ENCODE assay signal across 2 cellular contexts in the genomic region with DNA sequence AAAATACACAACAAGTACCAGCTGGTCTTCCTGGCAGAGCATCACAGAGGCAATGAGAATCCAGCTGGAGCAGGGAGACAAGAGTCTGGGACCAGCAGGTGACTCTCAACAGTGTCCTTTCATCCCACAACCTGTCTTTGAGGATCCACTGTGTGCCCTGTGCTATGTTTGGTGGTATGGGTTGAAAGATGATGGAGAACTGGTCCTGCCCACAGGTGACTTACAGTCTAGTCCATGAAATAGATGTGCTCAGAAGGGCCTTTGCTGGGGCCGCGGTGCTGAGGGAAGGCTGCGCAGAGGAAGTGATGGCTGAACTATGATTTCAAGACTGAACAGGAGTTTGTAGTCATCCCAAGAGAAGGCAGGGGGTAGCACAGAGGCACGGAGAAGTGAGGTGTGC.
TF ChIP-seq lines count a peak whose summit lies in the region.

No MANE protein-coding gene starts in this region.

TF ChIP-seq in A549, 52 proteins besides CTCF, POLR2A, EP300 and RAD21:
- TF ChIP-seq MYC (IDR thresholded peaks at IDR 0.05; ENCODE audit: borderline replicate concordance, low read length) (no peak), CEBPB (IDR thresholded peaks at IDR 0.05) (no peak), HDAC2 (IDR thresholded peaks at IDR 0.05) (no peak), GATA3 (IDR thresholded peaks at IDR 0.05; ENCODE audit: borderline replicate concordance) (no peak), FOXS1 (CRISPR knock-in tag; IDR thresholded peaks at IDR 0.05) (no peak)
- TF ChIP-seq, protein P1, sequence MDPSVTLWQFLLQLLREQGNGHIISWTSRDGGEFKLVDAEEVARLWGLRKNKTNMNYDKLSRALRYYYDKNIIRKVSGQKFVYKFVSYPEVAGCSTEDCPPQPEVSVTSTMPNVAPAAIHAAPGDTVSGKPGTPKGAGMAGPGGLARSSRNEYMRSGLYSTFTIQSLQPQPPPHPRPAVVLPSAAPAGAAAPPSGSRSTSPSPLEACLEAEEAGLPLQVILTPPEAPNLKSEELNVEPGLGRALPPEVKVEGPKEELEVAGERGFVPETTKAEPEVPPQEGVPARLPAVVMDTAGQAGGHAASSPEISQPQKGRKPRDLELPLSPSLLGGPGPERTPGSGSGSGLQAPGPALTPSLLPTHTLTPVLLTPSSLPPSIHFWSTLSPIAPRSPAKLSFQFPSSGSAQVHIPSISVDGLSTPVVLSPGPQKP (IDR thresholded peaks at IDR 0.05; ENCODE audit: low read depth, low read length), result no peak
TF ChIP-seq in A549: peak in this region for 0.

TF ChIP-seq in K562, 482 proteins besides CTCF, POLR2A, EP300 and RAD21:
- no peak for TF ChIP-seq CCNT2 (IDR thresholded peaks at IDR 0.05; ENCODE audit: borderline replicate concordance, extremely low read depth, insufficient read length, low read depth, low read length)
- TF ChIP-seq, protein P2, sequence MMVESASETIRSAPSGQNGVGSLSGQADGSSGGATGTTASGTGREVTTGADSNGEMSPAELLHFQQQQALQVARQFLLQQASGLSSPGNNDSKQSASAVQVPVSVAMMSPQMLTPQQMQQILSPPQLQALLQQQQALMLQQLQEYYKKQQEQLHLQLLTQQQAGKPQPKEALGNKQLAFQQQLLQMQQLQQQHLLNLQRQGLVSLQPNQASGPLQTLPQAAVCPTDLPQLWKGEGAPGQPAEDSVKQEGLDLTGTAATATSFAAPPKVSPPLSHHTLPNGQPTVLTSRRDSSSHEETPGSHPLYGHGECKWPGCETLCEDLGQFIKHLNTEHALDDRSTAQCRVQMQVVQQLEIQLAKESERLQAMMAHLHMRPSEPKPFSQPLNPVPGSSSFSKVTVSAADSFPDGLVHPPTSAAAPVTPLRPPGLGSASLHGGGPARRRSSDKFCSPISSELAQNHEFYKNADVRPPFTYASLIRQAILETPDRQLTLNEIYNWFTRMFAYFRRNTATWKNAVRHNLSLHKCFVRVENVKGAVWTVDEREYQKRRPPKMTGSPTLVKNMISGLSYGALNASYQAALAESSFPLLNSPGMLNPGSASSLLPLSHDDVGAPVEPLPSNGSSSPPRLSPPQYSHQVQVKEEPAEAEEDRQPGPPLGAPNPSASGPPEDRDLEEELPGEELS (CRISPR knock-in tag; IDR thresholded peaks at IDR 0.05; ENCODE audit: borderline replicate concordance), result no peak
- peak; percentile 68; the same call in 1 of the 2 replicates for TF ChIP-seq TRIM28 (IDR thresholded peaks at IDR 0.05)
- no peak for TF ChIP-seq NCOA2 (IDR thresholded peaks at IDR 0.05; ENCODE audit: partially characterized antibody in 2 of 2)
- TF ChIP-seq, protein P3, sequence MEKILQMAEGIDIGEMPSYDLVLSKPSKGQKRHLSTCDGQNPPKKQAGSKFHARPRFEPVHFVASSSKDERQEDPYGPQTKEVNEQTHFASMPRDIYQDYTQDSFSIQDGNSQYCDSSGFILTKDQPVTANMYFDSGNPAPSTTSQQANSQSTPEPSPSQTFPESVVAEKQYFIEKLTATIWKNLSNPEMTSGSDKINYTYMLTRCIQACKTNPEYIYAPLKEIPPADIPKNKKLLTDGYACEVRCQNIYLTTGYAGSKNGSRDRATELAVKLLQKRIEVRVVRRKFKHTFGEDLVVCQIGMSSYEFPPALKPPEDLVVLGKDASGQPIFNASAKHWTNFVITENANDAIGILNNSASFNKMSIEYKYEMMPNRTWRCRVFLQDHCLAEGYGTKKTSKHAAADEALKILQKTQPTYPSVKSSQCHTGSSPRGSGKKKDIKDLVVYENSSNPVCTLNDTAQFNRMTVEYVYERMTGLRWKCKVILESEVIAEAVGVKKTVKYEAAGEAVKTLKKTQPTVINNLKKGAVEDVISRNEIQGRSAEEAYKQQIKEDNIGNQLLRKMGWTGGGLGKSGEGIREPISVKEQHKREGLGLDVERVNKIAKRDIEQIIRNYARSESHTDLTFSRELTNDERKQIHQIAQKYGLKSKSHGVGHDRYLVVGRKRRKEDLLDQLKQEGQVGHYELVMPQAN (IDR thresholded peaks at IDR 0.05; ENCODE audit: borderline replicate concordance), result no peak
- peak; percentile 83 for TF ChIP-seq ZNF316 (IDR thresholded peaks at IDR 0.05)
- TF ChIP-seq HDAC3 (IDR thresholded peaks at IDR 0.05; ENCODE audit: borderline replicate concordance, partially characterized antibody), result no peak
- TF ChIP-seq, protein P4, sequence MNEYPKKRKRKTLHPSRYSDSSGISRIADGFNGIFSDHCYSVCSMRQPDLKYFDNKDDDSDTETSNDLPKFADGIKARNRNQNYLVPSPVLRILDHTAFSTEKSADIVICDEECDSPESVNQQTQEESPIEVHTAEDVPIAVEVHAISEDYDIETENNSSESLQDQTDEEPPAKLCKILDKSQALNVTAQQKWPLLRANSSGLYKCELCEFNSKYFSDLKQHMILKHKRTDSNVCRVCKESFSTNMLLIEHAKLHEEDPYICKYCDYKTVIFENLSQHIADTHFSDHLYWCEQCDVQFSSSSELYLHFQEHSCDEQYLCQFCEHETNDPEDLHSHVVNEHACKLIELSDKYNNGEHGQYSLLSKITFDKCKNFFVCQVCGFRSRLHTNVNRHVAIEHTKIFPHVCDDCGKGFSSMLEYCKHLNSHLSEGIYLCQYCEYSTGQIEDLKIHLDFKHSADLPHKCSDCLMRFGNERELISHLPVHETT (CRISPR knock-in tag; conservative IDR thresholded peaks at IDR 0.05 in 1 of 2, IDR thresholded peaks at IDR 0.05 in 1 of 2), result no peak
